In genomic region chr12:268483-268840, GRCh38 we compare ENCODE assay signal across 25 cellular contexts. TPM values are rescaled to one million over a fixed set of nuclear protein-coding genes. Genes with fewer than 3 reads are reported as not detected.
"Had no signal": no experiment of that assay in that cellular context is flagged by ENCODE, and none has a peak within 500 bp of the region (broad histone marks: within the 10 kb centered on the region; RNA-seq: fewer than 3 reads in every experiment).

No MANE protein-coding gene starts in this region.

- H3K36me3 ChIP-seq: esophagus muscularis mucosa, gastroesophageal sphincter, heart right ventricle, lower lobe of right lung, neutrophil, tibial artery, uterus had no signal

- H3K27ac Mint-ChIP-seq: activated B cell treated with CpG ODN at 0.5 μM for 24 hours; activated CD4-positive, alpha-beta memory T cell treated with anti-CD3 and anti-CD28 coated beads, Interleukin-2, amount 10 ng/mL, durations not matched to agents 7 days and 5 days; activated CD8-positive, alpha-beta memory T cell treated with anti-CD3 and anti-CD28 coated beads, Interleukin-2, amount 10 ng/mL, durations not matched to agents 7 days and 5 days; activated naive CD8-positive, alpha-beta T cell treated with anti-CD3 and anti-CD28 coated beads, Interleukin-2, amount 10 ng/mL, durations not matched to agents 7 days and 5 days had no signal

- H3K4me1 ChIP-seq: body of pancreas, lower lobe of right lung, tibial artery, uterus had no signal

- H3K4me3 ChIP-seq: body of pancreas, coronary artery, esophagus muscularis mucosa, gastroesophageal sphincter, heart right ventricle, lower lobe of right lung, tibial artery, uterus had no signal

- DNase-seq: activated B cell treated with CpG ODN at 0.5 μM for 24 hours; activated CD4-positive, alpha-beta memory T cell treated with anti-CD3 and anti-CD28 coated beads, Interleukin-2, amount 10 ng/mL, durations not matched to agents 7 days and 5 days; activated CD4-positive, alpha-beta T cell treated with anti-CD3 and anti-CD28 coated beads for 48 hours; activated CD8-positive, alpha-beta memory T cell treated with anti-CD3 and anti-CD28 coated beads, Interleukin-2, amount 10 ng/mL, durations not matched to agents 7 days and 5 days; activated naive CD4-positive, alpha-beta T cell treated with Interleukin-2 at 50 U/mL for 16 hours; activated naive CD8-positive, alpha-beta T cell treated with anti-CD3 and anti-CD28 coated beads, Interleukin-2, amount 10 ng/mL, durations not matched to agents 7 days and 5 days; body of pancreas; effector CD8-positive, alpha-beta T cell; heart right ventricle; lower lobe of right lung; natural killer cell; stimulated activated CD4-positive, alpha-beta T cell treated with anti-CD3 and anti-CD28 coated beads, Interleukin-12 subunit alpha, Interleukin-12 subunit beta, amount 100 ng/mL, for 4 hours; stimulated activated CD4-positive, alpha-beta T cell treated with anti-CD3 and anti-CD28 coated beads, Interleukin-1b, Interleukin-23, amount 100 ng/mL, for 48 hours; stimulated activated CD8-positive, alpha-beta memory T cell treated with anti-CD3 and anti-CD28 coated beads, Interleukin-4, amount 100 ng/mL, for 48 hours; stimulated activated naive CD4-positive, alpha-beta T cell treated with Interleukin-2 at 50 U/mL for 16 hours; T-helper 1 cell; T-helper 9 cell; tibial artery; uterus had no signal

- H3K27me3 ChIP-seq: body of pancreas, heart right ventricle, uterus had no signal

- H3K36me3 Mint-ChIP-seq: natural killer cell had no signal

- H3K9me3 Mint-ChIP-seq: activated B cell treated with CpG ODN at 0.5 μM for 24 hours; activated CD4-positive, alpha-beta memory T cell treated with anti-CD3 and anti-CD28 coated beads, Interleukin-2, amount 10 ng/mL, durations not matched to agents 7 days and 5 days; activated naive CD8-positive, alpha-beta T cell treated with anti-CD3 and anti-CD28 coated beads, Interleukin-2, amount 10 ng/mL, durations not matched to agents 7 days and 5 days; natural killer cell had no signal

- H3K9me3 ChIP-seq: body of pancreas, esophagus muscularis mucosa, gastroesophageal sphincter, heart right ventricle, lower lobe of right lung, neutrophil, tibial artery, uterus had no signal

- H3K27ac ChIP-seq: body of pancreas, coronary artery, esophagus muscularis mucosa, gastroesophageal sphincter, heart right ventricle, lower lobe of right lung, neutrophil, tibial artery, uterus had no signal

- H3K4me1 Mint-ChIP-seq: activated B cell treated with CpG ODN at 0.5 μM for 24 hours had no signal

- ATAC-seq: activated CD8-positive, alpha-beta memory T cell treated with anti-CD3 and anti-CD28 coated beads, Interleukin-2, amount 10 ng/mL, durations not matched to agents 7 days and 5 days; body of pancreas; gastroesophageal sphincter; natural killer cell had no signal

- H3K4me3 Mint-ChIP-seq: activated B cell treated with CpG ODN at 0.5 μM for 24 hours; activated CD4-positive, alpha-beta memory T cell treated with anti-CD3 and anti-CD28 coated beads, Interleukin-2, amount 10 ng/mL, durations not matched to agents 7 days and 5 days; activated CD8-positive, alpha-beta memory T cell treated with anti-CD3 and anti-CD28 coated beads, Interleukin-2, amount 10 ng/mL, durations not matched to agents 7 days and 5 days; activated naive CD8-positive, alpha-beta T cell treated with anti-CD3 and anti-CD28 coated beads, Interleukin-2, amount 10 ng/mL, durations not matched to agents 7 days and 5 days; natural killer cell had no signal

RNA-seq across cellular contexts. Expression of gene SLC6A13, which starts 5.8 kb away (rescaled TPM):
- total RNA-seq: activated CD4-positive, alpha-beta memory T cell treated with anti-CD3 and anti-CD28 coated beads, Interleukin-2, amount 10 ng/mL, durations not matched to agents 7 days and 5 days; body of pancreas; endothelial cell of umbilical vein; esophagus muscularis mucosa; gastroesophageal sphincter; mesenteric fat pad had no signal

RNA-seq across cellular contexts. Expression of gene SLC6A12, which starts 54.5 kb away (rescaled TPM):
- total RNA-seq: activated B cell treated with CpG ODN at 0.5 μM for 24 hours; activated CD4-positive, alpha-beta memory T cell treated with anti-CD3 and anti-CD28 coated beads, Interleukin-2, amount 10 ng/mL, durations not matched to agents 7 days and 5 days; activated naive CD8-positive, alpha-beta T cell treated with anti-CD3 and anti-CD28 coated beads, Interleukin-2, amount 10 ng/mL, durations not matched to agents 7 days and 5 days; endothelial cell of umbilical vein had no signal
- polyA plus RNA-seq: endothelial cell of umbilical vein had no signal
